In the genomic region with DNA sequence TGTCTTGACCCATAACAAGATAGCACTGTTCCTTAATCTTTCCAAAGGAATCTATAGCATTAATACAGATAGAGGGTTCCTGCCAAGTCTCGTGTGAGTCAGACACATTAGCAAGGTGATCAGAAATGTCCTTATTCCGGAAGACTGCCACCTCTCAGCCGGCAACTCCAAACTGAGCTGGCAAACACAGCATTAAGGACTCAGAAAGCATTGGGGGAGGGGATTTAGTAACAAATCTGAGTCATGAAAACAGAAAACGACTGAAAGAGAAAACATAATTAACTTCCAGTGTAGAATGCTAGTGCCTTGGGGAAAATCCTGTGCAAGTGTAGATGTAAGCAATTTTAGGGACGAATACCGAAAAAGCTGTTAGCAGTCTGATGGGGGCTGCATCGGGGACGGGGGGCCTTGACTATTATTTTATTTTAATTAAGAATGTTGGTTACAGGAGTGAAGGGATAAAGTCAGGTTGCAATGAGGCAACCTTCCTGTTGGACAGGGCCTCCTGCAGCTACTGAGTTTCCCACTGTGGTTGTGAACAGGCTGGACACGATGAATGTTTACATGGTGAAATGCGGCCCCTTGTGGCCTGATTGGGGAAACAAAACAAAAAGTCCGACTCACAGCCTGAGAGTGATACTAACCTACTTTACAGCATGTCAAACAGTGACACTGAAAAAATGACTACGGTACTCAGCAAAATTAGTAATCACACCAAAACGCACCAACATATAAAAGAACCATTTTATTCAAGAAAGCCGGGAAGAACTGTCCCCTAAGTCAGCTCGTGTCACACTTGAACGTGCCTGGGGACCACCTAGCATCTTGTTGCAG, we compare ENCODE assay signal across 8 cellular contexts. TPM values are rescaled to one million over a fixed set of nuclear protein-coding genes. Genes with fewer than 3 reads are reported as not detected.
DNase-seq lines count a peak whose midpoint lies in the region; ATAC-seq and TF ChIP-seq lines count a peak whose summit lies in the region.

No MANE protein-coding gene starts in this region.

- peak; percentile 85 for TF ChIP-seq CTCF in fibroblast of villous mesenchyme (IDR thresholded peaks at IDR 0.05; ENCODE audit: insufficient read depth, low read depth, low read length)
- peak; percentile 90 for TF ChIP-seq CTCF in neural crest cell (conservative IDR thresholded peaks at IDR 0.05)

- H3K27ac Mint-ChIP-seq in neural crest cell (ENCODE audit: unreplicated experiment): no peak overlapping the region

- H3K9me3 Mint-ChIP-seq in neural crest cell: no peaks in the 10 kb centered on the region

- H3K27me3 Mint-ChIP-seq in neural crest cell (ENCODE audit: low read depth): no peaks in the 10 kb centered on the region

- H3K36me3 Mint-ChIP-seq in neural crest cell (ENCODE audit: low read depth): no peaks in the 10 kb centered on the region

- H3K4me1 Mint-ChIP-seq in neural crest cell: peaks cover 18% of the 10 kb centered on the region

- ATAC-seq in GM18867 (IDR thresholded peaks at IDR 0.05; ENCODE audit: unreplicated experiment) (peak; percentile 83), HG03469 (IDR thresholded peaks at IDR 0.05; ENCODE audit: unreplicated experiment) (peak; percentile 60), HG02970 (IDR thresholded peaks at IDR 0.05; ENCODE audit: low FRiP score, unreplicated experiment) (no peak)

- no peak overlapping the region for H3K4me3 ChIP-seq in fibroblast of villous mesenchyme (ENCODE audit: low read depth, low read length)

- peak in 13 of 14 donors; percentile 2 to 60 (median 36) for DNase-seq in C1 segment of cervical spinal cord (lab: John Stamatoyannopoulos, UW)
- peak; percentile 25 for DNase-seq in NCI-H510A (lab: John Stamatoyannopoulos, UW)
- DNase-seq in activated CD8-positive, alpha-beta memory T cell treated with anti-CD3 and anti-CD28 coated beads, Interleukin-2, amount 50 U/mL, for 48 hours: peak; percentile 62
- peak; percentile 80 for DNase-seq in fibroblast of villous mesenchyme (ENCODE audit: low read depth)
- DNase-seq in neural crest cell (ENCODE audit: low read depth, low spot score): peak; percentile 65

- no peak overlapping the region for H3K4me3 Mint-ChIP-seq in neural crest cell

RNA-seq across cellular contexts. Expression of a gene that starts 20.7 kb away (rescaled TPM):
- total RNA-seq in fibroblast of villous mesenchyme: 6.4 and 13.0 TPM in 2 replicates
- total RNA-seq in neural crest cell: 49.7 and 50.9 TPM in 2 replicates

RNA-seq across cellular contexts. Expression of a gene that starts 40.5 kb away (rescaled TPM):
- not detected in 2 replicates for total RNA-seq in fibroblast of villous mesenchyme
- total RNA-seq in neural crest cell: not detected in 2 replicates

Comparison
In these comparisons a context has a peak if more than half of its experiments do, and no peak if none do; other contexts are left out.
1. DNase-seq: peak in every context shown above with its lines; median percentile 80 in fibroblast of villous mesenchyme; 65 in neural crest cell; 62 in activated CD8-positive, alpha-beta memory T cell treated with anti-CD3 and anti-CD28 coated beads, Interleukin-2, amount 50 U/mL, for 48 hours; 36 in C1 segment of cervical spinal cord; 25 in NCI-H510A.